13 cellular contexts compared by ENCODE assay signal in the genomic region with DNA sequence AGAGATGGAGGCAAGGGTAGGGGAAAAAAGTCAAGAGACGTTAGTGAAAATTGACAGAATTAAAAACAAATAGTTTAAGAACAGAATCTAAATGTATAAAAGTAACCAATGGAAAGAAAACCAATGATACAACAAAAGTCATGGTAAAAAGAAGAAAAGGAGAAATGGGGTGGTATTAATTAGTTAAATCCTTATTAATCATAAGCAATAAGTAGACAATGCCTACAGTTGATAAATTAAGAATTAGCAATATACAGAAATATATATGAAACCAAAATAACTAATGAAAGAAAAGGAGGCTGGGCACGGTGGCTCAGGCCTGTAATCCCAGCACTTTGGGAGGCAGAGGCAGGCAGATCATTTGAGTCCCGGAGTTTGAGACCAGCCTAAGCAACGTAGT. TPM values are rescaled to one million over a fixed set of nuclear protein-coding genes. Genes with fewer than 3 reads are reported as not detected.
DNase-seq lines count a peak whose midpoint lies in the region; ATAC-seq, FAIRE-seq and TF ChIP-seq lines count a peak whose summit lies in the region.
"Had no signal": no experiment of that assay in that cellular context is flagged by ENCODE, and none has a peak within 500 bp of the region (broad histone marks: within the 10 kb centered on the region; RNA-seq: fewer than 3 reads in every experiment).

No MANE protein-coding gene starts in this region.

- no peaks in the 10 kb centered on the region for H3K9me3 ChIP-seq in OCI-LY3 (ENCODE audit: insufficient read depth, low read length)
- H3K9me3 ChIP-seq in H1 (ENCODE audit: insufficient read depth in 2 of 2, low read depth in 1 of 2, low read length in 1 of 2): no peaks in the 10 kb centered on the region
- H3K9me3 ChIP-seq in trophoblast cell (ENCODE audit: insufficient read depth, low read depth, low read length): no peaks in the 10 kb centered on the region
- H3K9me3 ChIP-seq: ascending aorta, left lung, neutrophil had no signal

- no peak overlapping the region for H3K56ac ChIP-seq in H1 (replicated peaks; ENCODE audit: insufficient read length, low read depth, low read length)

- no peak overlapping the region for H3K9ac ChIP-seq in OCI-LY3 (ENCODE audit: low read length)
- H3K9ac ChIP-seq in H1 (replicated peaks in 1 of 4; ENCODE audit: extremely low read depth in 1 of 4, low read depth in 3 of 4, low read length in 3 of 4): no peak overlapping the region
- H3K9ac ChIP-seq in trophoblast cell (ENCODE audit: low read length): no peak overlapping the region
- H3K9ac ChIP-seq: KMS-11 had no signal

- H3K27ac Mint-ChIP-seq in activated CD4-positive, alpha-beta T cell treated with anti-CD3 and anti-CD28 coated beads, Interleukin-2, amount 10 ng/mL, durations not matched to agents 7 days and 5 days: peak overlapping the region; percentile 57

- no peak for TF ChIP-seq RAD21 in H1 (IDR thresholded peaks at IDR 0.05 in 1 of 2, conservative IDR thresholded peaks at IDR 0.05 in 1 of 2; ENCODE audit: low read depth in 2 of 2, low read length in 2 of 2)

- H2BK5ac ChIP-seq in H1 (ENCODE audit: low read depth, low read length): no peak overlapping the region
- H2BK5ac ChIP-seq in trophoblast cell (ENCODE audit: low read depth, low read length, poor library complexity): peak overlapping the region; percentile 83

- H4K8ac ChIP-seq in H1 (ENCODE audit: extremely low read depth, insufficient read depth, low read length) (no peak overlapping the region), trophoblast cell (ENCODE audit: low read depth, low read length) (peak overlapping the region; percentile 83)

- H4K20me1 ChIP-seq in OCI-LY3 (ENCODE audit: insufficient read depth, low read length): no peaks in the 10 kb centered on the region
- no peaks in the 10 kb centered on the region for H4K20me1 ChIP-seq in H1 (replicated peaks in 1 of 2; ENCODE audit: control insufficient read depth in 1 of 2, insufficient read depth in 2 of 2, low read length in 2 of 2)

- H3K4me1 ChIP-seq in OCI-LY3 (ENCODE audit: low read length) (peaks cover 40% of the 10 kb centered on the region), H1 (replicated peaks in 1 of 4; ENCODE audit: control insufficient read depth in 3 of 4, insufficient read depth in 4 of 4, low read length in 3 of 4) (peaks cover 0 to 15% (median 8%) of the 10 kb centered on the region in 4 experiments; a peak in 5 of 7 replicates), trophoblast cell (ENCODE audit: control insufficient read depth in 1 of 2, insufficient read depth in 2 of 2, low read length in 2 of 2) (peaks cover 6 to 7% of the 10 kb centered on the region in 2 experiments)
- H3K4me1 ChIP-seq: ascending aorta had no signal

- TF ChIP-seq CTCF in OCI-LY3 (IDR thresholded peaks at IDR 0.05; ENCODE audit: low read depth, low read length) (no peak), H1 (IDR thresholded peaks at IDR 0.05; ENCODE audit: control extremely low read depth in 1 of 3, insufficient read depth in 1 of 3, low read depth in 1 of 3, low read length in 3 of 3) (no peak)

- DNase-seq in activated CD4-positive, alpha-beta T cell treated with anti-CD3 and anti-CD28 coated beads, Interleukin-2, amount 10 ng/mL, durations not matched to agents 7 days and 5 days: no peak
- DNase-seq in activated CD4-positive, alpha-beta T cell treated with anti-CD3 and anti-CD28 coated beads for 48 hours: no peak
- no peak for DNase-seq in H1 (ENCODE audit: low read depth in 1 of 2, low spot score in 2 of 2)
- DNase-seq in trophoblast cell: no peak
- DNase-seq: activated T-cell treated with anti-CD3 and anti-CD28 coated beads, Interleukin-2, amount 50 U/mL, for 4 hours; left lung had no signal

- H2BK15ac ChIP-seq in H1 (ENCODE audit: low read length): no peak overlapping the region

- no peak for TF ChIP-seq EP300 in H1 (IDR thresholded peaks at IDR 0.05; ENCODE audit: borderline replicate concordance in 1 of 2, low read depth in 2 of 2, low read length in 2 of 2)

- H4K91ac ChIP-seq in H1 (replicated peaks; ENCODE audit: insufficient read length, low read length) (no peak overlapping the region), trophoblast cell (ENCODE audit: low read depth, low read length) (peak overlapping the region; percentile 84)

- H3K23me2 ChIP-seq in H1 (ENCODE audit: low read depth, low read length): no peaks in the 10 kb centered on the region

- H3K27me3 Mint-ChIP-seq in activated CD4-positive, alpha-beta T cell treated with anti-CD3 and anti-CD28 coated beads, Interleukin-2, amount 10 ng/mL, durations not matched to agents 7 days and 5 days: no peaks in the 10 kb centered on the region

- no peak for TF ChIP-seq POLR2A in H1 (IDR thresholded peaks at IDR 0.05; ENCODE audit: control extremely low read depth in 1 of 2, low read depth in 2 of 2, low read length in 2 of 2)

- H3K4me2 ChIP-seq in OCI-LY3 (ENCODE audit: low read length) (0 out of 2 replicates have a peak overlapping the region, but pooled peaks have one; percentile 16), H1 (ENCODE audit: insufficient read depth in 1 of 2, low read depth in 2 of 2, low read length in 2 of 2) (no peak overlapping the region), trophoblast cell (ENCODE audit: low read length) (no peak overlapping the region)
- H3K4me2 ChIP-seq: KMS-11 had no signal

- no peak overlapping the region for H4K12ac ChIP-seq in trophoblast cell (ENCODE audit: low read depth, low read length)

- H3K23ac ChIP-seq in H1 (ENCODE audit: insufficient read length): no peak overlapping the region
- no peak overlapping the region for H3K23ac ChIP-seq in trophoblast cell (ENCODE audit: low read length)

- H3K4me3 ChIP-seq in OCI-LY3 (ENCODE audit: low read length): no peak overlapping the region
- H3K4me3 ChIP-seq in H1 (ENCODE audit: extremely low read depth in 1 of 4, insufficient read depth in 2 of 4, low read depth in 3 of 4, low read length in 4 of 4): no peak overlapping the region
- H3K4me3 ChIP-seq in trophoblast cell (ENCODE audit: low read depth, low read length): no peak overlapping the region
- H3K4me3 ChIP-seq: ascending aorta, left lung had no signal

- no peak overlapping the region for H2AK5ac ChIP-seq in H1 (ENCODE audit: low read depth, low read length)
- H2AK5ac ChIP-seq in trophoblast cell (ENCODE audit: low read length): no peak overlapping the region

- no peak for FAIRE-seq in H1 (lab: Jason Lieb, UNC)

- H3K18ac ChIP-seq in H1 (ENCODE audit: extremely low read depth, low read length): no peak overlapping the region
- peak overlapping the region; percentile 73 for H3K18ac ChIP-seq in trophoblast cell (ENCODE audit: low read length)

- CTCF ChIA-PET in activated CD4-positive, alpha-beta T cell treated with anti-CD3 and anti-CD28 coated beads, Interleukin-2, amount 10 ng/mL, durations not matched to agents 7 days and 5 days (lab: Charles Lee): interaction anchor here (0.9 to 1.7 kb wide), 3 partner anchors 11 to 33 kb away, joined by 3 to 10 read pairs (median 3); a partner anchor contains a TSS
- CTCF ChIA-PET in H1 (lab: Charles Lee; ENCODE audit: partially characterized antibody): interaction anchor here (2.2 kb wide), 1 partner anchor 11 kb away, joined by 14 read pairs; no protein-coding TSS in a partner anchor

- WGBS in H1 (ENCODE audit: extremely low coverage in 1 of 2, insufficient coverage in 1 of 2, insufficient read length in 1 of 2, insufficient replicate concordance in 2 of 2, low coverage in 1 of 2, low lambda C conversion rate in 2 of 2, missing lambda C conversion rate in 1 of 2), 2 experiments: 80% methylated on average over 4 of the region's 4 CpGs; no CpG with 5 or more reads in 1 of the 2 experiments
- WGBS in trophoblast cell (ENCODE audit: extremely low coverage, insufficient coverage, insufficient read length): no CpG with 5 or more reads among the region's 4 CpGs

- H3K27ac ChIP-seq in OCI-LY3 (ENCODE audit: low read length) (no peak overlapping the region), H1 (ENCODE audit: low read depth, low read length) (no peak overlapping the region), trophoblast cell (ENCODE audit: low read depth, low read length) (peak overlapping the region; percentile 27)
- H3K27ac ChIP-seq: ascending aorta, KMS-11, left lung, neutrophil had no signal

- ATAC-seq in HG02981 (IDR thresholded peaks at IDR 0.05; ENCODE audit: unreplicated experiment) (no peak), HG03432 (IDR thresholded peaks at IDR 0.05; ENCODE audit: unreplicated experiment) (no peak), GM19452 (IDR thresholded peaks at IDR 0.05; ENCODE audit: unreplicated experiment) (no peak)

- H3K36me3 Mint-ChIP-seq in activated CD4-positive, alpha-beta T cell treated with anti-CD3 and anti-CD28 coated beads, Interleukin-2, amount 10 ng/mL, durations not matched to agents 7 days and 5 days (ENCODE audit: low read depth): peaks cover 3% of the 10 kb centered on the region

- no peak overlapping the region for H2BK20ac ChIP-seq in H1 (ENCODE audit: low read length)

- H2BK120ac ChIP-seq in H1 (replicated peaks; ENCODE audit: low read depth, low read length): no peak overlapping the region
- H2BK120ac ChIP-seq in trophoblast cell (ENCODE audit: insufficient read depth, low read length, poor library complexity): no peak overlapping the region

- no peak overlapping the region for H4K5ac ChIP-seq in H1 (ENCODE audit: insufficient read length, low read depth, low read length)

- peaks cover 34% of the 10 kb centered on the region for H3K4me1 Mint-ChIP-seq in activated CD4-positive, alpha-beta T cell treated with anti-CD3 and anti-CD28 coated beads, Interleukin-2, amount 10 ng/mL, durations not matched to agents 7 days and 5 days

- H3K14ac ChIP-seq in H1 (ENCODE audit: insufficient read length): no peak overlapping the region
- peak overlapping the region; percentile 81 for H3K14ac ChIP-seq in trophoblast cell (ENCODE audit: low read length)

- H3K79me1 ChIP-seq in H1 (ENCODE audit: low read depth, low read length) (no peaks in the 10 kb centered on the region), trophoblast cell (ENCODE audit: low read length) (peaks cover 7% of the 10 kb centered on the region)

- H3K36me3 ChIP-seq in OCI-LY3 (replicated peaks; ENCODE audit: low read depth, low read length) (no peaks in the 10 kb centered on the region), H1 (ENCODE audit: control insufficient read depth in 2 of 4, insufficient read depth in 4 of 4, low read length in 3 of 4) (no peaks in the 10 kb centered on the region), trophoblast cell (ENCODE audit: control insufficient read depth in 1 of 2, insufficient read depth in 2 of 2, low read length in 2 of 2) (no peaks in the 10 kb centered on the region)
- H3K36me3 ChIP-seq: ascending aorta, left lung had no signal

- peaks cover 6% of the 10 kb centered on the region for H3K9me3 Mint-ChIP-seq in activated CD4-positive, alpha-beta T cell treated with anti-CD3 and anti-CD28 coated beads, Interleukin-2, amount 10 ng/mL, durations not matched to agents 7 days and 5 days
- H3K9me3 Mint-ChIP-seq: activated T-cell treated with anti-CD3 and anti-CD28 coated beads, Interleukin-2, amount 50 U/mL, for 4 hours had no signal

- H2BK12ac ChIP-seq in H1 (ENCODE audit: low read depth, low read length) (0 out of 2 replicates have a peak overlapping the region, but pooled peaks have one; percentile 71), trophoblast cell (ENCODE audit: low read length) (peak overlapping the region; percentile 92)

- H3K4me3 Mint-ChIP-seq in activated CD4-positive, alpha-beta T cell treated with anti-CD3 and anti-CD28 coated beads, Interleukin-2, amount 10 ng/mL, durations not matched to agents 7 days and 5 days: no peak overlapping the region
- H3K4me3 Mint-ChIP-seq: activated T-cell treated with anti-CD3 and anti-CD28 coated beads, Interleukin-2, amount 50 U/mL, for 4 hours had no signal

- H2AFZ ChIP-seq in OCI-LY3 (ENCODE audit: low read depth, low read length): no peak overlapping the region
- no peak overlapping the region for H2AFZ ChIP-seq in H1 (ENCODE audit: low read length)
- peak overlapping the region; percentile 40 for H2AFZ ChIP-seq in trophoblast cell (ENCODE audit: insufficient read depth, low read length, poor library complexity)

- H3K27me3 ChIP-seq in OCI-LY3 (ENCODE audit: low read depth, low read length) (no peaks in the 10 kb centered on the region), H1 (replicated peaks in 1 of 4; ENCODE audit: control insufficient read depth in 3 of 4, extremely low read depth in 1 of 4, insufficient read depth in 3 of 4, low read length in 3 of 4) (no peaks in the 10 kb centered on the region), trophoblast cell (ENCODE audit: insufficient read depth, low read length) (no peaks in the 10 kb centered on the region)
- H3K27me3 ChIP-seq: ascending aorta, left lung, neutrophil had no signal

- no peaks in the 10 kb centered on the region for H3K79me2 ChIP-seq in OCI-LY3 (ENCODE audit: low read length)
- H3K79me2 ChIP-seq in H1 (ENCODE audit: control insufficient read depth in 1 of 2, insufficient read depth in 2 of 2, low read length in 2 of 2): no peaks in the 10 kb centered on the region
- H3K79me2 ChIP-seq in trophoblast cell (ENCODE audit: control insufficient read depth, insufficient read depth, low read length, poor library complexity): no peaks in the 10 kb centered on the region

- POLR2A ChIA-PET in activated CD4-positive, alpha-beta T cell treated with anti-CD3 and anti-CD28 coated beads, Interleukin-2, amount 10 ng/mL, durations not matched to agents 7 days and 5 days (lab: Charles Lee): no interaction called here
- POLR2A ChIA-PET in H1 (lab: Charles Lee; ENCODE audit: partially characterized antibody): interaction anchor here (0.7 to 1.4 kb wide), 2 partner anchors 21 to 23 kb away, joined by 3 to 4 read pairs; no protein-coding TSS in a partner anchor

- H3K4ac ChIP-seq in H1 (replicated peaks; ENCODE audit: insufficient read length, low read depth, low read length) (no peak overlapping the region), trophoblast cell (ENCODE audit: low read depth, low read length) (no peak overlapping the region)

RNA-seq across cellular contexts. Expression of a gene that starts 23.8 kb away (rescaled TPM):
- 10 to 100 TPM; 20.0 to 21.3 TPM for total RNA-seq in activated CD4-positive, alpha-beta T cell treated with anti-CD3 and anti-CD28 coated beads, Interleukin-2, amount 10 ng/mL, durations not matched to agents 7 days and 5 days
- total RNA-seq in H1 (2021; fragmentation: NEBNext Ultra II Directional; extraction: Animal tissue kit (Norgen Biotek cat#: 25700)): 9.0 and 11.9 TPM in 2 replicates
- 5.2 and 6.6 TPM in 2 replicates for polyA plus RNA-seq in H1 (2011; rRNA removed)
- 8.9 TPM for polyA plus RNA-seq in H1 (2011; cell fraction: cytosol; rRNA removed)
- polyA plus RNA-seq in H1 (2011; cell fraction: nucleus; rRNA removed): 6.5 TPM
- polyA plus RNA-seq in H1 (2012, experiment 1 of 2): 4.9 to 8.6 TPM (median 6.4 TPM) in 4 replicates
- 0.56 TPM for polyA plus RNA-seq in H1 (2012, experiment 2 of 2)
- 11.6 TPM for polyA plus RNA-seq in H1 (2013, experiment 1 of 2)
- 10.5 TPM for polyA plus RNA-seq in H1 (2013, experiment 2 of 2)
- polyA minus RNA-seq in H1 (2011; rRNA and poly(A)+ RNA removed): 11.3 and 12.1 TPM in 2 replicates
- 5.3 TPM for polyA minus RNA-seq in H1 (2011; cell fraction: cytosol; rRNA and poly(A)+ RNA removed)
- polyA minus RNA-seq in H1 (2011; cell fraction: nucleus; rRNA and poly(A)+ RNA removed): 36.6 TPM
- 9.9 and 10.1 TPM in 2 replicates for polyA plus RNA-seq in trophoblast cell (2013)

RNA-seq across cellular contexts. Expression of a gene that starts 24.2 kb away (rescaled TPM):
- 10 to 100 TPM; 84.3 to 93.1 TPM for total RNA-seq in activated CD4-positive, alpha-beta T cell treated with anti-CD3 and anti-CD28 coated beads, Interleukin-2, amount 10 ng/mL, durations not matched to agents 7 days and 5 days
- total RNA-seq in H1 (2021; fragmentation: NEBNext Ultra II Directional; extraction: Animal tissue kit (Norgen Biotek cat#: 25700)): 8.8 TPM in 2 replicates
- polyA plus RNA-seq in H1 (2011; rRNA removed): 2.9 and 3.9 TPM in 2 replicates
- 4.0 TPM for polyA plus RNA-seq in H1 (2011; cell fraction: cytosol; rRNA removed)
- polyA plus RNA-seq in H1 (2011; cell fraction: nucleus; rRNA removed): 6.2 TPM
- polyA plus RNA-seq in H1 (2012, experiment 1 of 2): 3.0 to 5.2 TPM (median 4.6 TPM) in 4 replicates
- polyA plus RNA-seq in H1 (2012, experiment 2 of 2): 0.25 TPM
- 0.99 TPM for polyA plus RNA-seq in H1 (2013, experiment 1 of 2)
- 0.81 TPM for polyA plus RNA-seq in H1 (2013, experiment 2 of 2)
- 10.2 and 11.5 TPM in 2 replicates for polyA minus RNA-seq in H1 (2011; rRNA and poly(A)+ RNA removed)
- polyA minus RNA-seq in H1 (2011; cell fraction: cytosol; rRNA and poly(A)+ RNA removed): 5.1 TPM
- 8.1 TPM for polyA minus RNA-seq in H1 (2011; cell fraction: nucleus; rRNA and poly(A)+ RNA removed)
- 0.49 TPM in 2 replicates for polyA plus RNA-seq in trophoblast cell (2013)

RNA-seq across cellular contexts. Expression of a gene that starts 24.2 kb away (rescaled TPM):
- 10 to 100 TPM; 53.2 to 64.8 TPM for total RNA-seq in activated CD4-positive, alpha-beta T cell treated with anti-CD3 and anti-CD28 coated beads, Interleukin-2, amount 10 ng/mL, durations not matched to agents 7 days and 5 days
- total RNA-seq in H1 (2021; fragmentation: NEBNext Ultra II Directional; extraction: Animal tissue kit (Norgen Biotek cat#: 25700)): 47.3 and 51.1 TPM in 2 replicates
- 28.4 and 36.4 TPM in 2 replicates for polyA plus RNA-seq in H1 (2011; rRNA removed)
- 37.5 TPM for polyA plus RNA-seq in H1 (2011; cell fraction: cytosol; rRNA removed)
- 59.1 TPM for polyA plus RNA-seq in H1 (2011; cell fraction: nucleus; rRNA removed)
- polyA plus RNA-seq in H1 (2012, experiment 1 of 2): 44.1 to 66.1 TPM (median 46.4 TPM) in 4 replicates
- polyA plus RNA-seq in H1 (2012, experiment 2 of 2): 10.7 TPM
- polyA plus RNA-seq in H1 (2013, experiment 1 of 2): 33.7 TPM
- polyA plus RNA-seq in H1 (2013, experiment 2 of 2): 28.7 TPM
- 76.8 and 90.3 TPM in 2 replicates for polyA minus RNA-seq in H1 (2011; rRNA and poly(A)+ RNA removed)
- polyA minus RNA-seq in H1 (2011; cell fraction: cytosol; rRNA and poly(A)+ RNA removed): 42.9 TPM
- polyA minus RNA-seq in H1 (2011; cell fraction: nucleus; rRNA and poly(A)+ RNA removed): 59.3 TPM
- 24.0 and 24.6 TPM in 2 replicates for polyA plus RNA-seq in trophoblast cell (2013)
